20 cellular contexts compared by ENCODE assay signal in genomic region chr2:104834431-104834830, GRCh38. TPM values are rescaled to one million over a fixed set of nuclear protein-coding genes. Genes with fewer than 3 reads are reported as not detected.
DNase-seq lines count a peak whose midpoint lies in the region; ATAC-seq, FAIRE-seq and TF ChIP-seq lines count a peak whose summit lies in the region.
"Had no signal": no experiment of that assay in that cellular context is flagged by ENCODE, and none has a peak within 500 bp of the region (broad histone marks: within the 10 kb centered on the region; RNA-seq: fewer than 3 reads in every experiment).

No MANE protein-coding gene starts in this region.

- TF ChIP-seq CTCF in esophagus muscularis mucosa (IDR thresholded peaks at IDR 0.05) = no peak

- no peaks in the 10 kb centered on the region for H3K9me3 ChIP-seq in esophagus muscularis mucosa
- H3K9me3 ChIP-seq: Caco-2 had no signal

- WGBS in esophagus muscularis mucosa = 86% methylated on average over 8 of the region's 8 CpGs

- in situ Hi-C loops in ACHN (cut with HindIII; ENCODE audit: low pct_ligation_motif_present, low pct_unique_long_range_greater_than_20kb, low sequenced_read_pairs) = no loop called here

- H3K36me3 ChIP-seq in esophagus muscularis mucosa = no peaks in the 10 kb centered on the region

- no peak for ATAC-seq in GM18517 (IDR thresholded peaks at IDR 0.05; ENCODE audit: unreplicated experiment)
- ATAC-seq: HepG2, Panc1, Right ventricle myocardium inferior had no signal

- H3K27ac ChIP-seq in angular gyrus (ENCODE audit: low read depth, low read length) (peak overlapping the region; percentile 78), esophagus muscularis mucosa (replicated peaks in 1 of 4) (no peak overlapping the region), temporal lobe (ENCODE audit: low read depth, low read length) (peak overlapping the region; percentile 77)

- no peak for TF ChIP-seq POLR2A in esophagus muscularis mucosa (IDR thresholded peaks at IDR 0.05; ENCODE audit: low read depth)

- no peak for FAIRE-seq in GM19239 (lab: Jason Lieb, UNC)
- FAIRE-seq: HepG2 had no signal

- H3K27me3 ChIP-seq in esophagus muscularis mucosa = peaks cover 0 to 13% (median 0%) of the 10 kb centered on the region in 4 donors

- no peak overlapping the region for H3K4me3 ChIP-seq in esophagus muscularis mucosa

- no peaks in the 10 kb centered on the region for H3K4me1 ChIP-seq in esophagus muscularis mucosa
- H3K4me1 ChIP-seq: Caco-2 had no signal

- no peak for TF ChIP-seq EP300 in esophagus muscularis mucosa (IDR thresholded peaks at IDR 0.05)

- DNase-seq in esophagus muscularis mucosa (ENCODE audit: extremely low spot score) = peak; percentile 77
- peak; percentile 93 for DNase-seq in medulla oblongata (ENCODE audit: extremely low spot score)
- DNase-seq in ACHN = no peak
- DNase-seq in GM19239 (ENCODE audit: insufficient read length, low spot score) = no peak
- DNase-seq: AML-193; Caco-2; CD4-positive, CD25-positive, alpha-beta regulatory T cell; DMS53; NCI-H1048; NCI-H1436 treated with DMSO at 0.1 percent for 48 hours; NCI-H2029 treated with DMSO at 0.1 percent for 48 hours; NCI-H82 had no signal

- intact Hi-C loops in esophagus muscularis mucosa (cut with DNase I) = no loop called here

RNA-seq across cellular contexts. Expression of gene POU3F3, which starts 19.5 kb away (rescaled TPM):
- under 1 TPM in 1 of 4 donors, not detected in 3; 0.11 TPM for total RNA-seq in esophagus muscularis mucosa
- total RNA-seq in temporal lobe = 230 TPM
- total RNA-seq: Caco-2; CD4-positive, CD25-positive, alpha-beta regulatory T cell; HepG2; MCF 10A; NCI-H460; Right ventricle myocardium inferior had no signal

Comparison
In these comparisons a context has a peak if more than half of its experiments do, and no peak if none do; other contexts are left out.
1. H3K27ac ChIP-seq: peak in angular gyrus (single experiment) and temporal lobe (single experiment); none in esophagus muscularis mucosa (0 of 4).
2. DNase-seq: peak in esophagus muscularis mucosa (single experiment) and medulla oblongata (single experiment); none in ACHN (single experiment) and GM19239 (single experiment).
3. RNA of gene POU3F3, which starts 19.5 kb away (total RNA-seq): 230 TPM in temporal lobe (single experiment); 0.11 TPM in esophagus muscularis mucosa; every median in the first group is over 100 times any median in the second.